Comparison of ENCODE assay signal across 22 cellular contexts in genomic region chr10:13559124-13559700, GRCh38. TPM values are rescaled to one million over a fixed set of nuclear protein-coding genes. Genes with fewer than 3 reads are reported as not detected.
DNase-seq lines count a peak whose midpoint lies in the region; ATAC-seq and TF ChIP-seq lines count a peak whose summit lies in the region.
"Had no signal": no experiment of that assay in that cellular context is flagged by ENCODE, and none has a peak within 500 bp of the region (broad histone marks: within the 10 kb centered on the region; RNA-seq: fewer than 3 reads in every experiment).

No MANE protein-coding gene starts in this region.

- no peak for TF ChIP-seq EP300 in tibial nerve (IDR thresholded peaks at IDR 0.05)

- peaks cover 3% of the 10 kb centered on the region; the same call in 1 of the 2 replicates for H3K9me3 ChIP-seq in IMR-90 (ENCODE audit: control insufficient read depth, insufficient read depth, low read length)
- no peaks in the 10 kb centered on the region for H3K9me3 ChIP-seq in tibial nerve
- H3K9me3 ChIP-seq: SJCRH30 had no signal

- CTCF ChIA-PET in IMR-90 (lab: Yijun Ruan, JAX), result no interaction called here

- no peak overlapping the region for H3K56ac ChIP-seq in IMR-90 (ENCODE audit: extremely low read depth, insufficient read depth, low read length)

- H2BK20ac ChIP-seq in IMR-90 (ENCODE audit: low read depth, low read length), result no peak overlapping the region

- H4K8ac ChIP-seq in IMR-90 (ENCODE audit: low read depth in 2 of 2, low read length in 2 of 2), result no peak overlapping the region

- intact Hi-C loops in IMR-90 (cut with micrococcal nuclease), result no loop called here
- intact Hi-C loops in Right ventricle myocardium inferior (cut with DNase I), result no loop called here

- H3K27me3 ChIP-seq in IMR-90 (ENCODE audit: control insufficient read depth, insufficient read depth, low read length) (peaks cover 10% of the 10 kb centered on the region), tibial nerve (no peaks in the 10 kb centered on the region)
- H3K27me3 ChIP-seq: SJCRH30 had no signal

- H3K4me3 ChIP-seq in IMR-90 (ENCODE audit: insufficient read depth, low read depth, low read length) (no peak overlapping the region), tibial nerve (no peak overlapping the region)
- H3K4me3 ChIP-seq: K562, SJCRH30 had no signal

- no peak overlapping the region for H2BK5ac ChIP-seq in IMR-90 (ENCODE audit: low read depth, low read length, poor library complexity, severe bottlenecking)

- ATAC-seq in IMR-90 (ENCODE audit: low read depth), result no peak
- ATAC-seq in Right ventricle myocardium inferior, result no peak
- ATAC-seq: HepG2, K562, T-cell had no signal

- H2BK120ac ChIP-seq in IMR-90 (ENCODE audit: low read depth, low read length), result no peak overlapping the region

- no peak overlapping the region for H3K4ac ChIP-seq in IMR-90 (ENCODE audit: low read depth, low read length)

- H2BK15ac ChIP-seq in IMR-90 (ENCODE audit: low read depth, low read length), result no peak overlapping the region

- H2AFZ ChIP-seq in IMR-90 (replicated peaks; ENCODE audit: low read length, poor library complexity), result no peak overlapping the region

- H3K23ac ChIP-seq in IMR-90 (ENCODE audit: low read depth, low read length), result no peak overlapping the region

- TF ChIP-seq RAD21 in IMR-90 (IDR thresholded peaks at IDR 0.05; ENCODE audit: low read length), result no peak

- no peak overlapping the region for H3K14ac ChIP-seq in IMR-90 (replicated peaks; ENCODE audit: low read depth, low read length)

- no peak overlapping the region for H3K18ac ChIP-seq in IMR-90 (ENCODE audit: low read depth, low read length)

- no peak overlapping the region for H3K9ac ChIP-seq in IMR-90 (ENCODE audit: low read depth, low read length)

- dilution Hi-C loops in IMR-90 (cut with HindIII; ENCODE audit: low sequenced_read_pairs, unreplicated experiment), result no loop called here

- H2AK5ac ChIP-seq in IMR-90 (ENCODE audit: low read depth, low read length), result no peak overlapping the region

- H3K79me1 ChIP-seq in IMR-90 (ENCODE audit: low read depth in 1 of 2, low read length in 2 of 2), result no peaks in the 10 kb centered on the region

- H3K27ac ChIP-seq in IMR-90 (ENCODE audit: insufficient read depth, low read length) (no peak overlapping the region), tibial nerve (no peak overlapping the region)
- H3K27ac ChIP-seq: SJCRH30 had no signal

- H3K4me1 ChIP-seq in IMR-90 (ENCODE audit: control insufficient read depth, insufficient read depth, low read length), result no peaks in the 10 kb centered on the region
- H3K4me1 ChIP-seq in tibial nerve, result no peaks in the 10 kb centered on the region

- H2AK9ac ChIP-seq in IMR-90 (replicated peaks; ENCODE audit: low read depth, low read length, poor library complexity), result no peak overlapping the region

- POLR2A ChIA-PET in IMR-90 (lab: Charles Lee; ENCODE audit: unreplicated experiment), result no interaction called here

- H3K9me1 ChIP-seq in IMR-90 (ENCODE audit: insufficient read depth, low read length), result no peaks in the 10 kb centered on the region

- H4K20me1 ChIP-seq in IMR-90 (ENCODE audit: insufficient read depth, low read length), result no peaks in the 10 kb centered on the region

- DNase-seq in EL, result peak; percentile 24
- peak; percentile 8 for DNase-seq in IMR-90
- DNase-seq in RPMI7951 (ENCODE audit: low read depth), result peak; percentile 23
- peak; percentile 69 for DNase-seq in kidney tubule cell (ENCODE audit: low spot score)
- DNase-seq in anterior cingulate cortex (lab: John Stamatoyannopoulos, UW), result no peak
- DNase-seq in ecto neural progenitor cell (ENCODE audit: low spot score), result no peak
- no peak for DNase-seq in Right ventricle myocardium inferior (ENCODE audit: missing footprints)
- DNase-seq in tibial nerve (ENCODE audit: low spot score in 2 of 2), result no peak
- DNase-seq: C1 segment of cervical spinal cord; Calu3; CD4-positive, alpha-beta memory T cell; DMS79 treated with DMSO at 0.1 percent for 48 hours; H7; Kasumi-1; MM.1S; NCI-H1694; NCI-H2029 treated with DMSO at 0.1 percent for 48 hours; NCI-H526 treated with DMSO at 0.1 percent for 48 hours; SJCRH30; T-cell had no signal

- BruUV-seq in IMR-90 (replicated peaks; lab: Mats Ljungman, UMichigan), result no TSS peak

- no peak overlapping the region for H4K91ac ChIP-seq in IMR-90 (ENCODE audit: insufficient read depth, low read depth, low read length)

- H3K4me2 ChIP-seq in IMR-90 (ENCODE audit: low read depth, low read length), result no peak overlapping the region

- TF ChIP-seq POLR2A in IMR-90 (IDR thresholded peaks at IDR 0.05; ENCODE audit: low read depth, low read length) (no peak), tibial nerve (IDR thresholded peaks at IDR 0.05) (no peak)

- in situ Hi-C loops in IMR-90 (cut with MboI; ENCODE audit: low sequenced_read_pairs), result no loop called here

- H3K36me3 ChIP-seq in IMR-90 (ENCODE audit: control insufficient read depth, insufficient read depth, low read length) (no peaks in the 10 kb centered on the region), tibial nerve (no peaks in the 10 kb centered on the region)
- H3K36me3 ChIP-seq: SJCRH30 had no signal

- WGBS in IMR-90 (ENCODE audit: extremely low coverage in 2 of 2, insufficient read length in 1 of 2), 2 experiments, result no CpG with 5 or more reads among the region's 2 CpGs
- 67 to 76% methylated on average over 2 of the region's 2 CpGs for WGBS in tibial nerve, 2 donors

- H4K5ac ChIP-seq in IMR-90 (ENCODE audit: low read depth, low read length), result no peak overlapping the region

- TF ChIP-seq CTCF in IMR-90 (conservative IDR thresholded peaks at IDR 0.05; ENCODE audit: low read depth, low read length) (no peak), tibial nerve (IDR thresholded peaks at IDR 0.05) (no peak)

TF ChIP-seq in IMR-90, 13 proteins besides CTCF, POLR2A, EP300 and RAD21:
- TF ChIP-seq RFX5 (IDR thresholded peaks at IDR 0.05; ENCODE audit: low read depth, low read length) (no peak), CEBPB (IDR thresholded peaks at IDR 0.05; ENCODE audit: low read depth, low read length) (no peak), CHD1 (IDR thresholded peaks at IDR 0.05; ENCODE audit: low read depth, low read length) (no peak), MXI1 (IDR thresholded peaks at IDR 0.05; ENCODE audit: borderline replicate concordance, low read depth, low read length) (no peak), SMC3 (IDR thresholded peaks at IDR 0.05; ENCODE audit: low read depth, low read length) (no peak), FOS (IDR thresholded peaks at IDR 0.05; ENCODE audit: low read depth, low read length) (no peak), MAZ (IDR thresholded peaks at IDR 0.05; ENCODE audit: borderline replicate concordance, low read depth, low read length) (no peak), MAFK (IDR thresholded peaks at IDR 0.05; ENCODE audit: low read depth, low read length) (no peak), RCOR1 (IDR thresholded peaks at IDR 0.05; ENCODE audit: insufficient replicate concordance, low read length) (no peak), BHLHE40 (IDR thresholded peaks at IDR 0.05; ENCODE audit: low read depth, low read length) (no peak), NFE2L2 (IDR thresholded peaks at IDR 0.05; ENCODE audit: low read depth, low read length) (no peak)
- TF ChIP-seq, protein P1, sequence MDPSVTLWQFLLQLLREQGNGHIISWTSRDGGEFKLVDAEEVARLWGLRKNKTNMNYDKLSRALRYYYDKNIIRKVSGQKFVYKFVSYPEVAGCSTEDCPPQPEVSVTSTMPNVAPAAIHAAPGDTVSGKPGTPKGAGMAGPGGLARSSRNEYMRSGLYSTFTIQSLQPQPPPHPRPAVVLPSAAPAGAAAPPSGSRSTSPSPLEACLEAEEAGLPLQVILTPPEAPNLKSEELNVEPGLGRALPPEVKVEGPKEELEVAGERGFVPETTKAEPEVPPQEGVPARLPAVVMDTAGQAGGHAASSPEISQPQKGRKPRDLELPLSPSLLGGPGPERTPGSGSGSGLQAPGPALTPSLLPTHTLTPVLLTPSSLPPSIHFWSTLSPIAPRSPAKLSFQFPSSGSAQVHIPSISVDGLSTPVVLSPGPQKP (IDR thresholded peaks at IDR 0.05; ENCODE audit: borderline replicate concordance, low read depth, low read length), result no peak
- TF ChIP-seq, protein P2, sequence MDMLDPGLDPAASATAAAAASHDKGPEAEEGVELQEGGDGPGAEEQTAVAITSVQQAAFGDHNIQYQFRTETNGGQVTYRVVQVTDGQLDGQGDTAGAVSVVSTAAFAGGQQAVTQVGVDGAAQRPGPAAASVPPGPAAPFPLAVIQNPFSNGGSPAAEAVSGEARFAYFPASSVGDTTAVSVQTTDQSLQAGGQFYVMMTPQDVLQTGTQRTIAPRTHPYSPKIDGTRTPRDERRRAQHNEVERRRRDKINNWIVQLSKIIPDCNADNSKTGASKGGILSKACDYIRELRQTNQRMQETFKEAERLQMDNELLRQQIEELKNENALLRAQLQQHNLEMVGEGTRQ (IDR thresholded peaks at IDR 0.05; ENCODE audit: low read depth, low read length), result no peak

RNA-seq across cellular contexts. Expression of gene PRPF18, which starts 27.6 kb away (rescaled TPM):
- total RNA-seq in IMR-90 (2012; rRNA removed) (10.0 and 34.4 TPM in 2 replicates), Right ventricle myocardium inferior (13.9 TPM), tibial nerve (10 to 100 TPM; 22.9 to 34.3 (median 32.8) TPM)
- 14.1 and 16.9 TPM in 2 replicates for polyA plus RNA-seq in IMR-90 (2012; rRNA removed)
- 1.1 and 2.4 TPM in 2 replicates for polyA plus RNA-seq in IMR-90 (2012; cell fraction: cytosol; rRNA removed)
- polyA plus RNA-seq in IMR-90 (2012; cell fraction: nucleus; rRNA removed; ENCODE audit: low replicate concordance), result 0.28 and 3.2 TPM in 2 replicates
- 47.2 and 51.8 TPM in 2 replicates for total RNA-seq in RPMI7951 (2014; rRNA removed; shearing (Covaris generic))

RNA-seq across cellular contexts. Expression of gene BEND7, which starts 30.4 kb away (rescaled TPM):
- total RNA-seq in IMR-90 (2012; rRNA removed) (2.3 and 3.1 TPM in 2 replicates), Right ventricle myocardium inferior (18.6 TPM), tibial nerve (10 to 100 TPM; 10.8 to 27.5 (median 21.5) TPM)
- polyA plus RNA-seq in IMR-90 (2012; rRNA removed), result 2.5 and 3.5 TPM in 2 replicates
- 0.99 and 1.6 TPM in 2 replicates for polyA plus RNA-seq in IMR-90 (2012; cell fraction: cytosol; rRNA removed)
- polyA plus RNA-seq in IMR-90 (2012; cell fraction: nucleus; rRNA removed; ENCODE audit: low replicate concordance), result 1.7 and 9.5 TPM in 2 replicates
- total RNA-seq in RPMI7951 (2014; rRNA removed; shearing (Covaris generic)), result 0.10 and 0.48 TPM in 2 replicates
- total RNA-seq: CD4-positive, alpha-beta memory T cell had no signal
- polyA plus RNA-seq: CD4-positive, alpha-beta memory T cell had no signal

Comparison
In these comparisons a context has a peak if more than half of its experiments do, and no peak if none do; other contexts are left out.
1. DNase-seq: peak in EL (single experiment), IMR-90 (single experiment), RPMI7951 (single experiment) and kidney tubule cell (single experiment); none in anterior cingulate cortex (0 of 58), ecto neural progenitor cell (single experiment), Right ventricle myocardium inferior (single experiment) and tibial nerve (0 of 2).